ENCODE assay signal across 25 cellular contexts in genomic region chr20:4837760-4838159, GRCh38. TPM values are rescaled to one million over a fixed set of nuclear protein-coding genes. Genes with fewer than 3 reads are reported as not detected.
DNase-seq lines count a peak whose midpoint lies in the region; ATAC-seq, FAIRE-seq and TF ChIP-seq lines count a peak whose summit lies in the region.
"Had no signal": no experiment of that assay in that cellular context is flagged by ENCODE, and none has a peak within 500 bp of the region (broad histone marks: within the 10 kb centered on the region; RNA-seq: fewer than 3 reads in every experiment).

No MANE protein-coding gene starts in this region.

- H2AFZ ChIP-seq in IMR-90 (replicated peaks; ENCODE audit: low read length, poor library complexity), result no peak overlapping the region
- H2AFZ ChIP-seq: GM23338 had no signal

- H3K4me3 Mint-ChIP-seq in activated T-helper 17 cell treated with anti-CD3 and anti-CD28 coated beads, Interleukin-2, amount 50 U/mL, for 72 hours, result no peak overlapping the region
- H3K4me3 Mint-ChIP-seq: CD4-positive, CD25-positive, alpha-beta regulatory T cell; CD8-positive, alpha-beta memory T cell; GM23338; HFFc6 had no signal

- no peak overlapping the region for H2BK5ac ChIP-seq in IMR-90 (ENCODE audit: low read depth, low read length, poor library complexity, severe bottlenecking)

- 63% methylated on average over 2 of the region's 2 CpGs; no CpG with 5 or more reads in 1 of the 2 experiments for WGBS in IMR-90 (ENCODE audit: extremely low coverage in 2 of 2, insufficient read length in 1 of 2), 2 experiments

- H2AK5ac ChIP-seq in IMR-90 (ENCODE audit: low read depth, low read length), result no peak overlapping the region; the same call in 1 of the 2 replicates

- TF ChIP-seq RAD21 in IMR-90 (IDR thresholded peaks at IDR 0.05; ENCODE audit: low read length), result no peak

- H3K4me1 Mint-ChIP-seq in activated T-helper 17 cell treated with anti-CD3 and anti-CD28 coated beads, Interleukin-2, amount 50 U/mL, for 72 hours, result no peaks in the 10 kb centered on the region
- H3K4me1 Mint-ChIP-seq: CD8-positive, alpha-beta memory T cell; GM23338 had no signal

- in situ Hi-C loops in IMR-90 (cut with MboI; ENCODE audit: low sequenced_read_pairs), result no loop called here

- no peak overlapping the region for H3K27ac Mint-ChIP-seq in activated T-helper 17 cell treated with anti-CD3 and anti-CD28 coated beads, Interleukin-2, amount 50 U/mL, for 72 hours
- H3K27ac Mint-ChIP-seq: CD4-positive, CD25-positive, alpha-beta regulatory T cell; GM23338; HFFc6 had no signal

- TF ChIP-seq CTCF in IMR-90 (conservative IDR thresholded peaks at IDR 0.05; ENCODE audit: low read depth, low read length) (no peak), foreskin keratinocyte (conservative IDR thresholded peaks at IDR 0.05) (no peak)

- peak overlapping the region; percentile 10; the same call in 1 of the 2 replicates for H2BK120ac ChIP-seq in IMR-90 (ENCODE audit: low read depth, low read length)

- no peaks in the 10 kb centered on the region for H3K9me3 Mint-ChIP-seq in activated T-helper 17 cell treated with anti-CD3 and anti-CD28 coated beads, Interleukin-2, amount 50 U/mL, for 72 hours
- H3K9me3 Mint-ChIP-seq: GM23338, HFFc6 had no signal

- H3K4me1 ChIP-seq in IMR-90 (ENCODE audit: control insufficient read depth, insufficient read depth, low read length) (peaks cover 10% of the 10 kb centered on the region; the same call in 1 of the 2 replicates), foreskin keratinocyte (no peaks in the 10 kb centered on the region)
- H3K4me1 ChIP-seq: BE2C had no signal

- POLR2A ChIA-PET in IMR-90 (lab: Charles Lee; ENCODE audit: unreplicated experiment), result no interaction called here

- H4K20me1 ChIP-seq in IMR-90 (ENCODE audit: insufficient read depth, low read length), result no peaks in the 10 kb centered on the region

- H2BK20ac ChIP-seq in IMR-90 (ENCODE audit: low read depth, low read length), result peak overlapping the region; percentile 18; the same call in 1 of the 2 replicates

- no peak overlapping the region for H3K4me3 ChIP-seq in IMR-90 (ENCODE audit: insufficient read depth, low read depth, low read length)
- H3K4me3 ChIP-seq: GM12878, GM23338 had no signal

- no peak overlapping the region for H3K9ac ChIP-seq in IMR-90 (ENCODE audit: low read depth, low read length)

- dilution Hi-C loops in IMR-90 (cut with HindIII; ENCODE audit: low sequenced_read_pairs, unreplicated experiment), result no loop called here

- CTCF ChIA-PET in IMR-90 (lab: Yijun Ruan, JAX), result no interaction called here

- peak overlapping the region; percentile 2; the same call in 1 of the 2 replicates for H3K18ac ChIP-seq in IMR-90 (ENCODE audit: low read depth, low read length)

- H3K14ac ChIP-seq in IMR-90 (replicated peaks; ENCODE audit: low read depth, low read length), result no peak overlapping the region; the same call in 1 of the 2 replicates

- FAIRE-seq in GM12891 (lab: Jason Lieb, UNC), result peak; percentile 5
- FAIRE-seq: A204.1, GM12878, GM19239, HepG2 had no signal

- H3K23ac ChIP-seq in IMR-90 (ENCODE audit: low read depth, low read length), result no peak overlapping the region

- no peak overlapping the region for H2AK9ac ChIP-seq in IMR-90 (replicated peaks; ENCODE audit: low read depth, low read length, poor library complexity)

- H3K27me3 Mint-ChIP-seq in activated T-helper 17 cell treated with anti-CD3 and anti-CD28 coated beads, Interleukin-2, amount 50 U/mL, for 72 hours, result no peaks in the 10 kb centered on the region

- DNase-seq in GM12891 (ENCODE audit: insufficient read length, low spot score) (no peak), IMR-90 (no peak), foreskin keratinocyte (peak; percentile 8 to 28), iPS-NIHi11 (ENCODE audit: low spot score) (no peak)
- peak; percentile 9 for DNase-seq in stimulated activated CD8-positive, alpha-beta memory T cell treated with anti-CD3 and anti-CD28 coated beads, Interleukin-4, amount 100 ng/mL, for 48 hours
- DNase-seq: ACHN; BE2C; C1 segment of cervical spinal cord; CD4-positive, CD25-positive, alpha-beta regulatory T cell; CD8-positive, alpha-beta memory T cell; COR-L47; DMS 273 treated with DMSO at 0.1 percent for 48 hours; DMS53; DND-41; EL; H7; HFFc6 had no signal

- H3K9me1 ChIP-seq in IMR-90 (ENCODE audit: insufficient read depth, low read length), result peaks cover 12% of the 10 kb centered on the region

- peak overlapping the region; percentile 1; the same call in 1 of the 2 replicates for H4K5ac ChIP-seq in IMR-90 (ENCODE audit: low read depth, low read length)

- ATAC-seq in IMR-90 (ENCODE audit: low read depth) (no peak), foreskin keratinocyte (no peak), HG02885 (IDR thresholded peaks at IDR 0.05; ENCODE audit: poor library complexity, unreplicated experiment) (no peak)
- ATAC-seq in activated T-helper 17 cell treated with anti-CD3 and anti-CD28 coated beads, Interleukin-2, amount 50 U/mL, for 72 hours (replicated peaks), result no peak
- ATAC-seq: GM12878, GM23338, HCT116, HepG2 had no signal

- H3K4ac ChIP-seq in IMR-90 (ENCODE audit: low read depth, low read length), result peak overlapping the region; percentile 16; the same call in 1 of the 2 replicates

- no peak for TF ChIP-seq POLR2A in GM12891 (IDR thresholded peaks at IDR 0.05; ENCODE audit: low read depth, low read length)
- no peak for TF ChIP-seq POLR2A in IMR-90 (IDR thresholded peaks at IDR 0.05; ENCODE audit: low read depth, low read length)

- H3K36me3 ChIP-seq in IMR-90 (ENCODE audit: control insufficient read depth, insufficient read depth, low read length), result no peaks in the 10 kb centered on the region
- H3K36me3 ChIP-seq: BE2C had no signal

- no peak overlapping the region for H3K56ac ChIP-seq in IMR-90 (ENCODE audit: extremely low read depth, insufficient read depth, low read length)

- H3K9me3 ChIP-seq in IMR-90 (ENCODE audit: control insufficient read depth, insufficient read depth, low read length), result peaks cover 4% of the 10 kb centered on the region
- H3K9me3 ChIP-seq: BE2C had no signal

- no peak overlapping the region for H4K91ac ChIP-seq in IMR-90 (ENCODE audit: insufficient read depth, low read depth, low read length)

- no TSS peak for BruUV-seq in IMR-90 (replicated peaks; lab: Mats Ljungman, UMichigan)

- no peak overlapping the region for H3K27ac ChIP-seq in IMR-90 (ENCODE audit: insufficient read depth, low read length)
- no peak overlapping the region for H3K27ac ChIP-seq in foreskin keratinocyte

- no peak overlapping the region for H2BK15ac ChIP-seq in IMR-90 (ENCODE audit: low read depth, low read length)

- H4K8ac ChIP-seq in IMR-90 (ENCODE audit: low read depth in 2 of 2, low read length in 2 of 2), result no peak overlapping the region

- H3K27me3 ChIP-seq in IMR-90 (ENCODE audit: control insufficient read depth, insufficient read depth, low read length) (peaks cover 12% of the 10 kb centered on the region), foreskin keratinocyte (peaks cover 2% of the 10 kb centered on the region)

- H3K4me2 ChIP-seq in IMR-90 (ENCODE audit: low read depth, low read length), result no peak overlapping the region
- H3K4me2 ChIP-seq: GM23338 had no signal

- intact Hi-C loops in IMR-90 (cut with micrococcal nuclease), result no loop called here

- no peaks in the 10 kb centered on the region for H3K79me1 ChIP-seq in IMR-90 (ENCODE audit: low read depth in 1 of 2, low read length in 2 of 2)

- H3K36me3 Mint-ChIP-seq in activated T-helper 17 cell treated with anti-CD3 and anti-CD28 coated beads, Interleukin-2, amount 50 U/mL, for 72 hours (ENCODE audit: low read depth), result no peaks in the 10 kb centered on the region
- H3K36me3 Mint-ChIP-seq: CD4-positive, CD25-positive, alpha-beta regulatory T cell had no signal

TF ChIP-seq in GM12891, 5 proteins besides CTCF, POLR2A, EP300 and RAD21:
- TF ChIP-seq TAF1 (IDR thresholded peaks at IDR 0.05; ENCODE audit: low read depth, low read length) (no peak), POU2F2 (IDR thresholded peaks at IDR 0.05; ENCODE audit: low read depth, low read length) (no peak), SPI1 (IDR thresholded peaks at IDR 0.05; ENCODE audit: low read depth, low read length) (no peak), PAX5 (IDR thresholded peaks at IDR 0.05; ENCODE audit: insufficient read depth, low read length, severe bottlenecking) (no peak), POLR2AphosphoS5 (IDR thresholded peaks at IDR 0.05; ENCODE audit: low read depth, low read length) (no peak)

TF ChIP-seq in IMR-90, 13 proteins besides CTCF, POLR2A, EP300 and RAD21 (continues in another document):
- TF ChIP-seq MXI1 (IDR thresholded peaks at IDR 0.05; ENCODE audit: borderline replicate concordance, low read depth, low read length) (no peak), CEBPB (IDR thresholded peaks at IDR 0.05; ENCODE audit: low read depth, low read length) (no peak), RFX5 (IDR thresholded peaks at IDR 0.05; ENCODE audit: low read depth, low read length) (no peak), NFE2L2 (IDR thresholded peaks at IDR 0.05; ENCODE audit: low read depth, low read length) (no peak), BHLHE40 (IDR thresholded peaks at IDR 0.05; ENCODE audit: low read depth, low read length) (no peak)
- TF ChIP-seq, protein P1, sequence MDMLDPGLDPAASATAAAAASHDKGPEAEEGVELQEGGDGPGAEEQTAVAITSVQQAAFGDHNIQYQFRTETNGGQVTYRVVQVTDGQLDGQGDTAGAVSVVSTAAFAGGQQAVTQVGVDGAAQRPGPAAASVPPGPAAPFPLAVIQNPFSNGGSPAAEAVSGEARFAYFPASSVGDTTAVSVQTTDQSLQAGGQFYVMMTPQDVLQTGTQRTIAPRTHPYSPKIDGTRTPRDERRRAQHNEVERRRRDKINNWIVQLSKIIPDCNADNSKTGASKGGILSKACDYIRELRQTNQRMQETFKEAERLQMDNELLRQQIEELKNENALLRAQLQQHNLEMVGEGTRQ (IDR thresholded peaks at IDR 0.05; ENCODE audit: low read depth, low read length), result no peak
- TF ChIP-seq, protein P2, sequence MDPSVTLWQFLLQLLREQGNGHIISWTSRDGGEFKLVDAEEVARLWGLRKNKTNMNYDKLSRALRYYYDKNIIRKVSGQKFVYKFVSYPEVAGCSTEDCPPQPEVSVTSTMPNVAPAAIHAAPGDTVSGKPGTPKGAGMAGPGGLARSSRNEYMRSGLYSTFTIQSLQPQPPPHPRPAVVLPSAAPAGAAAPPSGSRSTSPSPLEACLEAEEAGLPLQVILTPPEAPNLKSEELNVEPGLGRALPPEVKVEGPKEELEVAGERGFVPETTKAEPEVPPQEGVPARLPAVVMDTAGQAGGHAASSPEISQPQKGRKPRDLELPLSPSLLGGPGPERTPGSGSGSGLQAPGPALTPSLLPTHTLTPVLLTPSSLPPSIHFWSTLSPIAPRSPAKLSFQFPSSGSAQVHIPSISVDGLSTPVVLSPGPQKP (IDR thresholded peaks at IDR 0.05; ENCODE audit: borderline replicate concordance, low read depth, low read length), result no peak

RNA-seq across cellular contexts. Expression of gene RASSF2, which starts 14.4 kb away (rescaled TPM):
- 11.9 TPM for polyA plus RNA-seq in GM12891 (2012; ENCODE audit: low read depth, missing spikeins)
- total RNA-seq in IMR-90 (2012; rRNA removed) (4.2 and 4.5 TPM in 2 replicates), foreskin keratinocyte (not detected in 2 replicates)
- polyA plus RNA-seq in IMR-90 (2012; rRNA removed) (1.5 and 2.0 TPM in 2 replicates), foreskin keratinocyte (not detected in 2 replicates)
- 0.73 and 1.1 TPM in 2 replicates for polyA plus RNA-seq in IMR-90 (2012; cell fraction: cytosol; rRNA removed)
- polyA plus RNA-seq in IMR-90 (2012; cell fraction: nucleus; rRNA removed; ENCODE audit: low replicate concordance), result 0.39 and 1.7 TPM in 2 replicates
- 10 to 100 TPM; 50.2 to 58.4 TPM for total RNA-seq in activated T-helper 17 cell treated with anti-CD3 and anti-CD28 coated beads, Interleukin-2, amount 50 U/mL, for 72 hours

Comparison
In these comparisons a context has a peak if more than half of its experiments do, and no peak if none do; other contexts are left out.
1. DNase-seq: peak in foreskin keratinocyte (2 of 2) and stimulated activated CD8-positive, alpha-beta memory T cell treated with anti-CD3 and anti-CD28 coated beads, Interleukin-4, amount 100 ng/mL, for 48 hours (single experiment); none in GM12891 (single experiment), IMR-90 (single experiment) and iPS-NIHi11 (single experiment).